Comparison of ENCODE assay signal across 19 cellular contexts in genomic region chr2:220134756-220135534, GRCh38.
"Had no signal": no experiment of that assay in that cellular context is flagged by ENCODE, and none has a peak within 500 bp of the region (broad histone marks: within the 10 kb centered on the region; RNA-seq: fewer than 3 reads in every experiment).

No MANE protein-coding gene starts in this region.

- H3K4me1 Mint-ChIP-seq: activated naive CD4-positive, alpha-beta T cell treated with anti-CD3 and anti-CD28 coated beads, Interleukin-2, amount 50 U/mL, for 24 hours; endodermal cell; natural killer cell; stimulated activated effector memory CD8-positive, alpha-beta T cell treated with anti-CD3 and anti-CD28 coated beads, Interleukin-12 subunit alpha, Interleukin-12 subunit beta, amount 100 ng/mL, for 72 hours had no signal

- H3K27me3 Mint-ChIP-seq: activated naive CD4-positive, alpha-beta T cell treated with anti-CD3 and anti-CD28 coated beads, Interleukin-2, amount 50 U/mL, for 24 hours; type B pancreatic cell had no signal

- H3K27ac ChIP-seq: adrenal gland, colonic mucosa, gastroesophageal sphincter, parathyroid adenoma, stomach had no signal

- H3K4me1 ChIP-seq: adrenal gland, colonic mucosa, gastroesophageal sphincter, parathyroid adenoma, stomach had no signal

- H3K9ac ChIP-seq: parathyroid adenoma had no signal

- H3K27ac Mint-ChIP-seq: activated naive CD4-positive, alpha-beta T cell treated with anti-CD3 and anti-CD28 coated beads, Interleukin-2, amount 50 U/mL, for 24 hours; activated T-cell treated with anti-CD3 and anti-CD28 coated beads, Interleukin-2, amount 50 U/mL, for 72 hours; endodermal cell; natural killer cell; stimulated activated effector memory CD8-positive, alpha-beta T cell treated with anti-CD3 and anti-CD28 coated beads, Interleukin-12 subunit alpha, Interleukin-12 subunit beta, amount 100 ng/mL, for 72 hours; T-helper 1 cell treated with Interleukin-12 subunit alpha and Interleukin-12 subunit beta and Interleukin-4 antibody, amounts not matched to agents 30 μg/mL and 1 μg/mL, for 36 hours; type B pancreatic cell had no signal

- H3K4me3 Mint-ChIP-seq: activated naive CD4-positive, alpha-beta T cell treated with anti-CD3 and anti-CD28 coated beads, Interleukin-2, amount 50 U/mL, for 24 hours; activated T-cell treated with anti-CD3 and anti-CD28 coated beads, Interleukin-2, amount 50 U/mL, for 72 hours; endodermal cell; natural killer cell; stimulated activated effector memory CD8-positive, alpha-beta T cell treated with anti-CD3 and anti-CD28 coated beads, Interleukin-12 subunit alpha, Interleukin-12 subunit beta, amount 100 ng/mL, for 72 hours; T-helper 1 cell treated with Interleukin-12 subunit alpha and Interleukin-12 subunit beta and Interleukin-4 antibody, amounts not matched to agents 30 μg/mL and 1 μg/mL, for 36 hours; type B pancreatic cell had no signal

- H3K36me3 Mint-ChIP-seq: activated naive CD4-positive, alpha-beta T cell treated with anti-CD3 and anti-CD28 coated beads, Interleukin-2, amount 50 U/mL, for 24 hours; natural killer cell; stimulated activated effector memory CD8-positive, alpha-beta T cell treated with anti-CD3 and anti-CD28 coated beads, Interleukin-12 subunit alpha, Interleukin-12 subunit beta, amount 100 ng/mL, for 72 hours; type B pancreatic cell had no signal

- H3K4me3 ChIP-seq: adrenal gland, colonic mucosa, gastroesophageal sphincter, stomach had no signal

- H3K27me3 ChIP-seq: adrenal gland, colonic mucosa, gastroesophageal sphincter, stomach had no signal

- H3K9me3 ChIP-seq: adrenal gland, colonic mucosa had no signal

- DNase-seq: activated CD4-positive, alpha-beta T cell treated with anti-CD3 and anti-CD28 coated beads, Interleukin-2, amount 50 U/mL, for 1 hour; activated CD4-positive, CD25-positive, alpha-beta regulatory T cell treated with anti-CD3 and anti-CD28 coated beads, Interleukin-2, amount 50 U/mL, for 72 hours; activated CD8-positive, alpha-beta memory T cell treated with anti-CD3 and anti-CD28 coated beads for 24 hours; activated CD8-positive, alpha-beta memory T cell treated with anti-CD3 and anti-CD28 coated beads, Interleukin-2, amount 50 U/mL, for 48 hours; activated gamma-delta T cell; activated T-cell treated with anti-CD3 and anti-CD28 coated beads, Interleukin-2, amount 50 U/mL, for 72 hours; adrenal gland; central memory CD4-positive, alpha-beta T cell; colonic mucosa; endodermal cell; natural killer cell; stimulated activated CD4-positive, alpha-beta T cell treated with anti-CD3 and anti-CD28 coated beads, Interleukin-4, amount 100 ng/mL, for 24 hours; stomach had no signal

- H2AFZ ChIP-seq: parathyroid adenoma had no signal

- H3K36me3 ChIP-seq: adrenal gland, colonic mucosa, gastroesophageal sphincter, stomach had no signal

- H3K9me3 Mint-ChIP-seq: activated naive CD4-positive, alpha-beta T cell treated with anti-CD3 and anti-CD28 coated beads, Interleukin-2, amount 50 U/mL, for 24 hours had no signal
